In genomic region chr6:51737580-51738360, GRCh38 we compare ENCODE assay signal across 23 cellular contexts.
"Had no signal": no experiment of that assay in that cellular context is flagged by ENCODE, and none has a peak within 500 bp of the region (broad histone marks: within the 10 kb centered on the region; RNA-seq: fewer than 3 reads in every experiment).

No MANE protein-coding gene starts in this region.

- H3K36me3 ChIP-seq: neural progenitor cell, spleen, thoracic aorta, tibial nerve, upper lobe of left lung had no signal

- H3K4me1 ChIP-seq: neural progenitor cell, parathyroid adenoma, psoas muscle, spleen, tibial nerve, upper lobe of left lung had no signal

- DNase-seq: dermis blood vessel endothelial cell; hypothalamus; immature natural killer cell; islet precursor cell; mesenchymal stem cell; mucosa of descending colon; naive B cell; psoas muscle; right cardiac atrium; spleen; stimulated activated CD4-positive, alpha-beta T cell treated with anti-CD3 and anti-CD28 coated beads, Interleukin-4, amount 100 ng/mL, for 4 hours had no signal

- H3K36me3 Mint-ChIP-seq: immature natural killer cell; mesothelial cell of epicardium; naive B cell; neural progenitor cell; stimulated activated memory B cell treated with anti-CD40 and anti-IgM and Interleukin-4, amounts not matched to agents 10 μg/mL and 1 μg/mL and 100 μg/mL, for 72 hours had no signal

- H3K9me3 ChIP-seq: mucosa of descending colon, psoas muscle, spleen, thoracic aorta, tibial nerve, upper lobe of left lung had no signal

- H3K27me3 ChIP-seq: neural progenitor cell, spleen, tibial nerve, upper lobe of left lung had no signal

- H2AFZ ChIP-seq: neural progenitor cell, parathyroid adenoma had no signal

- H3K9ac ChIP-seq: neural progenitor cell, parathyroid adenoma had no signal

- ATAC-seq: mucosa of descending colon; psoas muscle; right cardiac atrium; stimulated activated memory B cell treated with anti-CD40 and anti-IgM and Interleukin-4, amounts not matched to agents 10 μg/mL and 1 μg/mL and 100 μg/mL, for 72 hours had no signal

- H3K4me2 ChIP-seq: neural progenitor cell had no signal

- H3K4me3 Mint-ChIP-seq: immature natural killer cell; mesothelial cell of epicardium; naive B cell; nephron; neural progenitor cell; stimulated activated memory B cell treated with anti-CD40 and anti-IgM and Interleukin-4, amounts not matched to agents 10 μg/mL and 1 μg/mL and 100 μg/mL, for 72 hours; stimulated activated naive CD8-positive, alpha-beta T cell treated with anti-CD3 and anti-CD28 coated beads, Interleukin-15, Interleukin-2, amounts not matched to agents 100 ng/mL and 50 ng/mL, for 24 hours had no signal

- H3K4me3 ChIP-seq: coronary artery, mucosa of descending colon, neural progenitor cell, psoas muscle, skin epidermis, spleen, thoracic aorta, tibial nerve, upper lobe of left lung had no signal

- FAIRE-seq: frontal cortex had no signal

- H3K27ac Mint-ChIP-seq: immature natural killer cell; mesothelial cell of epicardium; naive B cell; nephron; neural progenitor cell; stimulated activated memory B cell treated with anti-CD40 and anti-IgM and Interleukin-4, amounts not matched to agents 10 μg/mL and 1 μg/mL and 100 μg/mL, for 72 hours; stimulated activated naive CD8-positive, alpha-beta T cell treated with anti-CD3 and anti-CD28 coated beads, Interleukin-15, Interleukin-2, amounts not matched to agents 100 ng/mL and 50 ng/mL, for 24 hours had no signal

- H3K79me2 ChIP-seq: parathyroid adenoma had no signal

- H3K9me3 Mint-ChIP-seq: mesothelial cell of epicardium, nephron, neural progenitor cell had no signal

- H3K4me1 Mint-ChIP-seq: immature natural killer cell; naive B cell; nephron; stimulated activated memory B cell treated with anti-CD40 and anti-IgM and Interleukin-4, amounts not matched to agents 10 μg/mL and 1 μg/mL and 100 μg/mL, for 72 hours had no signal

- H3K27me3 Mint-ChIP-seq: naive B cell; stimulated activated memory B cell treated with anti-CD40 and anti-IgM and Interleukin-4, amounts not matched to agents 10 μg/mL and 1 μg/mL and 100 μg/mL, for 72 hours; stimulated activated naive CD8-positive, alpha-beta T cell treated with anti-CD3 and anti-CD28 coated beads, Interleukin-15, Interleukin-2, amounts not matched to agents 100 ng/mL and 50 ng/mL, for 24 hours had no signal

- H3K27ac ChIP-seq: coronary artery, neural progenitor cell, parathyroid adenoma, psoas muscle, skin epidermis, spleen, thoracic aorta, tibial nerve, upper lobe of left lung had no signal
